Comparison of ENCODE assay signal across 24 cellular contexts in genomic region chr18:49621301-49621700, GRCh38. TPM values are rescaled to one million over a fixed set of nuclear protein-coding genes. Genes with fewer than 3 reads are reported as not detected.
DNase-seq lines count a peak whose midpoint lies in the region; ATAC-seq and TF ChIP-seq lines count a peak whose summit lies in the region.
"Had no signal": no experiment of that assay in that cellular context is flagged by ENCODE, and none has a peak within 500 bp of the region (broad histone marks: within the 10 kb centered on the region; RNA-seq: fewer than 3 reads in every experiment).

No MANE protein-coding gene starts in this region.

- H3K4me1 ChIP-seq in foreskin keratinocyte (peaks cover 30% of the 10 kb centered on the region), tibial artery (peaks cover 0 to 5% (median 0%) of the 10 kb centered on the region in 4 donors)

- H3K27ac ChIP-seq in foreskin keratinocyte (peak overlapping the region; percentile 55), neural cell (ENCODE audit: low read length) (peak overlapping the region; percentile 39), tibial artery (no peak overlapping the region)
- H3K27ac ChIP-seq: C4-2B had no signal

- no peaks in the 10 kb centered on the region for H3K9me3 Mint-ChIP-seq in stimulated activated naive CD8-positive, alpha-beta T cell treated with anti-CD3 and anti-CD28 coated beads, Interleukin-15, Interleukin-2, amounts not matched to agents 100 ng/mL and 50 ng/mL, for 24 hours
- H3K9me3 Mint-ChIP-seq in stimulated activated naive CD8-positive, alpha-beta T cell treated with anti-CD3 and anti-CD28 coated beads, Interleukin-15, amount 100 ng/mL, for 72 hours = no peaks in the 10 kb centered on the region
- no peaks in the 10 kb centered on the region for H3K9me3 Mint-ChIP-seq in type B pancreatic cell
- H3K9me3 Mint-ChIP-seq: CD8-positive, alpha-beta T cell had no signal

- H3K4me1 Mint-ChIP-seq in stimulated activated naive CD8-positive, alpha-beta T cell treated with anti-CD3 and anti-CD28 coated beads, Interleukin-15, Interleukin-2, amounts not matched to agents 100 ng/mL and 50 ng/mL, for 24 hours (ENCODE audit: low read depth) = no peaks in the 10 kb centered on the region
- H3K4me1 Mint-ChIP-seq in stimulated activated naive CD8-positive, alpha-beta T cell treated with anti-CD3 and anti-CD28 coated beads, Interleukin-15, amount 100 ng/mL, for 72 hours = no peaks in the 10 kb centered on the region
- peaks cover 44% of the 10 kb centered on the region for H3K4me1 Mint-ChIP-seq in type B pancreatic cell (ENCODE audit: unreplicated experiment)

- H3K36me3 ChIP-seq in neural cell (ENCODE audit: insufficient read depth, low read length) (no peaks in the 10 kb centered on the region), tibial artery (no peaks in the 10 kb centered on the region)

- H2AFZ ChIP-seq in neural cell (ENCODE audit: low read depth, low read length) = no peak overlapping the region

- H3K4me3 ChIP-seq in neural cell (ENCODE audit: low read length) (peak overlapping the region; percentile 24), tibial artery (no peak overlapping the region)

- no peaks in the 10 kb centered on the region for H3K36me3 Mint-ChIP-seq in stimulated activated naive CD8-positive, alpha-beta T cell treated with anti-CD3 and anti-CD28 coated beads, Interleukin-15, Interleukin-2, amounts not matched to agents 100 ng/mL and 50 ng/mL, for 24 hours (ENCODE audit: low read depth)
- H3K36me3 Mint-ChIP-seq in type B pancreatic cell = no peaks in the 10 kb centered on the region
- H3K36me3 Mint-ChIP-seq: CD8-positive, alpha-beta T cell had no signal

- H3K9me2 ChIP-seq in neural cell (ENCODE audit: insufficient read depth, low read length) = no peaks in the 10 kb centered on the region
- H3K9me2 ChIP-seq: SK-N-SH had no signal

- H3K27me3 Mint-ChIP-seq in stimulated activated naive CD8-positive, alpha-beta T cell treated with anti-CD3 and anti-CD28 coated beads, Interleukin-15, Interleukin-2, amounts not matched to agents 100 ng/mL and 50 ng/mL, for 24 hours = peaks cover 18% of the 10 kb centered on the region
- peaks cover 29% of the 10 kb centered on the region for H3K27me3 Mint-ChIP-seq in stimulated activated naive CD8-positive, alpha-beta T cell treated with anti-CD3 and anti-CD28 coated beads, Interleukin-15, amount 100 ng/mL, for 72 hours
- peaks cover 4% of the 10 kb centered on the region for H3K27me3 Mint-ChIP-seq in type B pancreatic cell

- H3K27ac Mint-ChIP-seq in stimulated activated naive CD8-positive, alpha-beta T cell treated with anti-CD3 and anti-CD28 coated beads, Interleukin-15, Interleukin-2, amounts not matched to agents 100 ng/mL and 50 ng/mL, for 24 hours = peak overlapping the region; percentile 2
- H3K27ac Mint-ChIP-seq in stimulated activated naive CD8-positive, alpha-beta T cell treated with anti-CD3 and anti-CD28 coated beads, Interleukin-15, amount 100 ng/mL, for 72 hours = peak overlapping the region in 1 of 2 donors; percentile 10
- peak overlapping the region; percentile 71 for H3K27ac Mint-ChIP-seq in type B pancreatic cell
- H3K27ac Mint-ChIP-seq: CD8-positive, alpha-beta T cell had no signal

- H3K27me3 ChIP-seq in foreskin keratinocyte (no peaks in the 10 kb centered on the region), neural cell (ENCODE audit: insufficient read depth, low read depth, low read length) (no peaks in the 10 kb centered on the region), tibial artery (peaks cover 0 to 8% of the 10 kb centered on the region in 2 donors)

- no peak for TF ChIP-seq RAD21 in neural cell (conservative IDR thresholded peaks at IDR 0.05)

- no peak for TF ChIP-seq EP300 in neural cell (conservative IDR thresholded peaks at IDR 0.05; ENCODE audit: poor library complexity, severe bottlenecking)

- no peaks in the 10 kb centered on the region for H3K79me2 ChIP-seq in neural cell (replicated peaks; ENCODE audit: insufficient read depth, low read length)

- H3K4me2 ChIP-seq in neural cell (ENCODE audit: low read length) = no peak overlapping the region
- H3K4me2 ChIP-seq: SK-N-SH had no signal

- no peak overlapping the region for H3K9ac ChIP-seq in neural cell (ENCODE audit: low read length)
- H3K9ac ChIP-seq: SK-N-SH had no signal

- H4K20me1 ChIP-seq in neural cell (ENCODE audit: insufficient read depth) = no peaks in the 10 kb centered on the region

- no peak for ATAC-seq in stimulated activated naive CD8-positive, alpha-beta T cell treated with anti-CD3 and anti-CD28 coated beads, Interleukin-15, amount 100 ng/mL, for 72 hours
- no peak for ATAC-seq in foreskin keratinocyte
- ATAC-seq in omental fat pad (ENCODE audit: low FRiP score) = no peak
- ATAC-seq: CD8-positive, alpha-beta T cell; Panc1 had no signal

- H3F3A ChIP-seq in neural cell (ENCODE audit: insufficient read depth, low read length, poor library complexity, severe bottlenecking) = no peaks in the 10 kb centered on the region

- TF ChIP-seq CTCF in foreskin keratinocyte (conservative IDR thresholded peaks at IDR 0.05) (no peak), neural cell (IDR thresholded peaks at IDR 0.05; ENCODE audit: poor library complexity, severe bottlenecking) (no peak), type B pancreatic cell (conservative IDR thresholded peaks at IDR 0.05) (no peak), tibial artery (IDR thresholded peaks at IDR 0.05) (no peak), omental fat pad (IDR thresholded peaks at IDR 0.05) (no peak)

- intact Hi-C loops in tibial artery (cut with DNase I; ENCODE audit: low total_unique reads) = loop anchor here (10.0 kb wide), 1 partner anchor 124 kb away; no protein-coding TSS in a partner anchor

- H3K9me3 ChIP-seq in neural cell (ENCODE audit: low read length) = no peaks in the 10 kb centered on the region
- no peaks in the 10 kb centered on the region for H3K9me3 ChIP-seq in tibial artery
- H3K9me3 ChIP-seq: SK-N-SH had no signal

- no peak for DNase-seq in stimulated activated naive CD8-positive, alpha-beta T cell treated with anti-CD3 and anti-CD28 coated beads, Interleukin-15, amount 100 ng/mL, for 72 hours
- DNase-seq in foreskin keratinocyte = no peak
- DNase-seq in type B pancreatic cell (ENCODE audit: extremely low spot score, unreplicated experiment) = no peak
- no peak for DNase-seq in tibial artery
- no peak for DNase-seq in NK-92 (lab: John Stamatoyannopoulos, UW; ENCODE audit: unreplicated experiment)
- no peak for DNase-seq in omental fat pad (ENCODE audit: low spot score)
- DNase-seq: AML-193; CD8-positive, alpha-beta T cell; DMS79 treated with DMSO at 0.1 percent for 48 hours; GF-D8; HCEC 1CT; KBM-7; NCI-H1048; NCI-H1417; NCI-H1694; NCI-H2029 treated with DMSO at 0.1 percent for 48 hours; NCI-H526 treated with DMSO at 0.1 percent for 48 hours; SIG-M5; SK-N-SH had no signal

- no peak overlapping the region for H3K4me3 Mint-ChIP-seq in stimulated activated naive CD8-positive, alpha-beta T cell treated with anti-CD3 and anti-CD28 coated beads, Interleukin-15, Interleukin-2, amounts not matched to agents 100 ng/mL and 50 ng/mL, for 24 hours
- no peak overlapping the region for H3K4me3 Mint-ChIP-seq in stimulated activated naive CD8-positive, alpha-beta T cell treated with anti-CD3 and anti-CD28 coated beads, Interleukin-15, amount 100 ng/mL, for 72 hours
- H3K4me3 Mint-ChIP-seq in type B pancreatic cell = no peak overlapping the region
- H3K4me3 Mint-ChIP-seq: CD8-positive, alpha-beta T cell had no signal

TF ChIP-seq in neural cell, 6 proteins besides CTCF, POLR2A, EP300 and RAD21:
- TF ChIP-seq SMC3 (conservative IDR thresholded peaks at IDR 0.05; ENCODE audit: poor library complexity) = no peak
- TF ChIP-seq TAF1 (IDR thresholded peaks at IDR 0.05; ENCODE audit: low read depth) = no peak
- no peak for TF ChIP-seq REST (IDR thresholded peaks at IDR 0.05; ENCODE audit: borderline replicate concordance)
- TF ChIP-seq EZH2 (IDR thresholded peaks at IDR 0.05; ENCODE audit: borderline replicate concordance, insufficient read depth, low read length, poor library complexity, severe bottlenecking) = no peak
- no peak for TF ChIP-seq POLR2AphosphoS5 (IDR thresholded peaks at IDR 0.05)
- no peak for TF ChIP-seq MXI1 (conservative IDR thresholded peaks at IDR 0.05; ENCODE audit: poor library complexity, severe bottlenecking)
TF ChIP-seq in neural cell: peak in this region for 0.

RNA-seq across cellular contexts. Expression of gene LIPG, which starts 59.4 kb away (rescaled TPM):
- total RNA-seq in foreskin keratinocyte (76.3 and 127 TPM in 2 replicates), type B pancreatic cell (ENCODE audit: low replicate concordance) (16.9 and 22.7 TPM in 2 replicates), omental fat pad (10 to 100 TPM in 1 of 4 donors, 1 to 10 TPM in 2, under 1 TPM in 1; 0.94 to 53.2 (median 1.2) TPM)
- polyA plus RNA-seq in foreskin keratinocyte (28.8 and 38.0 TPM in 2 replicates), neural cell (0.72 and 0.85 TPM in 2 replicates)
- 0.24 and 2.8 TPM in 2 replicates for polyA minus RNA-seq in neural cell
- total RNA-seq: CD8-positive, alpha-beta T cell; OCI-LY7 had no signal

Comparison
In these comparisons a context has a peak if more than half of its experiments do, and no peak if none do; other contexts are left out.
1. H3K27ac ChIP-seq: peak in foreskin keratinocyte (single experiment) and neural cell (single experiment); none in tibial artery (0 of 2).